ENCODE assay signal across 1 cellular context in genomic region chr12:123365141-123365917, GRCh38.
A peak's percentile ranks its signal among the peaks of the same experiment; 100 is the strongest.
TF ChIP-seq lines count a peak whose summit lies in the region.

No MANE protein-coding gene starts in this region.

TF ChIP-seq in HepG2, 621 proteins besides CTCF, POLR2A, EP300 and RAD21 (continued from another document and continues in another):
- no peak; the same call in 1 of the 2 replicates for TF ChIP-seq ZBED4 (CRISPR knock-in tag; IDR thresholded peaks at IDR 0.05; ENCODE audit: borderline replicate concordance)
- TF ChIP-seq MLX (CRISPR knock-in tag; IDR thresholded peaks at IDR 0.05): no peak
- no peak for TF ChIP-seq SRSF1 (optimal IDR thresholded peaks at IDR 0.05; ENCODE audit: low read depth, low read length)
- TF ChIP-seq DR1 (CRISPR knock-in tag; IDR thresholded peaks at IDR 0.05): peak; percentile 75; the same call in 1 of the 2 replicates
- no peak for TF ChIP-seq RFX1 (IDR thresholded peaks at IDR 0.05)
- TF ChIP-seq ZNF704 (CRISPR knock-in tag; IDR thresholded peaks at IDR 0.05; ENCODE audit: borderline replicate concordance): peak; percentile 87; the same call in 1 of the 2 replicates
- TF ChIP-seq ZNF576 (CRISPR knock-in tag; IDR thresholded peaks at IDR 0.05): no peak
- TF ChIP-seq MLLT10 (CRISPR knock-in tag; IDR thresholded peaks at IDR 0.05): no peak
- no peak for TF ChIP-seq TRIM24 (CRISPR knock-in tag; IDR thresholded peaks at IDR 0.05)
- TF ChIP-seq MTERF4 (CRISPR knock-in tag; IDR thresholded peaks at IDR 0.05): no peak
- peak; percentile 46; the same call in 1 of the 2 replicates for TF ChIP-seq ESRRA (CRISPR knock-in tag; IDR thresholded peaks at IDR 0.05; ENCODE audit: low read depth)
- TF ChIP-seq ZSCAN29 (CRISPR knock-in tag; conservative IDR thresholded peaks at IDR 0.05): no peak
- TF ChIP-seq ZSCAN9 (CRISPR knock-in tag; IDR thresholded peaks at IDR 0.05; ENCODE audit: borderline replicate concordance): 0 out of 2 replicates have a peak, but pooled peaks have one; percentile 72
- TF ChIP-seq HMGXB4 (CRISPR knock-in tag; IDR thresholded peaks at IDR 0.05; ENCODE audit: borderline replicate concordance in 1 of 2, low read depth in 1 of 2): peak; percentile 82 to 87
- peak; percentile 84 for TF ChIP-seq E2F1 (CRISPR knock-in tag; IDR thresholded peaks at IDR 0.05)
- TF ChIP-seq PTBP1 (IDR thresholded peaks at IDR 0.05; ENCODE audit: low read depth, low read length, poor library complexity, severe bottlenecking): no peak
- TF ChIP-seq ZNF710 (CRISPR knock-in tag; IDR thresholded peaks at IDR 0.05; ENCODE audit: borderline replicate concordance): peak; percentile 71; the same call in 1 of the 2 replicates
- TF ChIP-seq ZNF333 (CRISPR knock-in tag; IDR thresholded peaks at IDR 0.05; ENCODE audit: borderline replicate concordance): peak; percentile 56; the same call in 1 of the 2 replicates
- no peak for TF ChIP-seq RBAK (CRISPR knock-in tag; IDR thresholded peaks at IDR 0.05)
- 0 out of 2 replicates have a peak, but pooled peaks have one; percentile 33 for TF ChIP-seq HNRNPL (IDR thresholded peaks at IDR 0.05; ENCODE audit: low read depth, low read length)
- no peak for TF ChIP-seq ZXDC (CRISPR knock-in tag; IDR thresholded peaks at IDR 0.05)
- peak; percentile 48; the same call in 1 of the 2 replicates for TF ChIP-seq ERF (CRISPR knock-in tag; IDR thresholded peaks at IDR 0.05)
- TF ChIP-seq MIXL1 (CRISPR knock-in tag; IDR thresholded peaks at IDR 0.05): no peak; the same call in 1 of the 2 replicates
- TF ChIP-seq THAP7 (CRISPR knock-in tag; IDR thresholded peaks at IDR 0.05): peak; percentile 100
- no peak for TF ChIP-seq ZNF326 (CRISPR knock-in tag; IDR thresholded peaks at IDR 0.05; ENCODE audit: borderline replicate concordance)
- no peak for TF ChIP-seq ZNF362 (CRISPR knock-in tag; IDR thresholded peaks at IDR 0.05; ENCODE audit: borderline replicate concordance)
- TF ChIP-seq MAX (IDR thresholded peaks at IDR 0.05): peak; percentile 81
- TF ChIP-seq ZNF143 (CRISPR knock-in tag; IDR thresholded peaks at IDR 0.05): peak; percentile 91
- no peak for TF ChIP-seq SP4 (CRISPR knock-in tag; IDR thresholded peaks at IDR 0.05)
- TF ChIP-seq STAT5B (CRISPR knock-in tag; IDR thresholded peaks at IDR 0.05): no peak
- peak; percentile 53 for TF ChIP-seq YY1 (IDR thresholded peaks at IDR 0.05; ENCODE audit: insufficient read depth, insufficient replicate concordance, low read depth, low read length)
- peak; percentile 59; the same call in 1 of the 2 replicates for TF ChIP-seq PREB (CRISPR knock-in tag; IDR thresholded peaks at IDR 0.05)
- peak; percentile 56; the same call in 1 of the 2 replicates for TF ChIP-seq ZNF33A (CRISPR knock-in tag; IDR thresholded peaks at IDR 0.05; ENCODE audit: borderline replicate concordance)
- no peak for TF ChIP-seq ARID2 (CRISPR knock-in tag; IDR thresholded peaks at IDR 0.05; ENCODE audit: borderline replicate concordance)
- no peak for TF ChIP-seq ZNF282 (IDR thresholded peaks at IDR 0.05; ENCODE audit: partially characterized antibody)
- no peak for TF ChIP-seq GTF3A (CRISPR knock-in tag; conservative IDR thresholded peaks at IDR 0.05)
- TF ChIP-seq TRAFD1 (CRISPR knock-in tag; IDR thresholded peaks at IDR 0.05; ENCODE audit: borderline replicate concordance): no peak
- TF ChIP-seq SATB2 (CRISPR knock-in tag; IDR thresholded peaks at IDR 0.05): no peak
